ENCODE assay signal across 9 cellular contexts in the genomic region with DNA sequence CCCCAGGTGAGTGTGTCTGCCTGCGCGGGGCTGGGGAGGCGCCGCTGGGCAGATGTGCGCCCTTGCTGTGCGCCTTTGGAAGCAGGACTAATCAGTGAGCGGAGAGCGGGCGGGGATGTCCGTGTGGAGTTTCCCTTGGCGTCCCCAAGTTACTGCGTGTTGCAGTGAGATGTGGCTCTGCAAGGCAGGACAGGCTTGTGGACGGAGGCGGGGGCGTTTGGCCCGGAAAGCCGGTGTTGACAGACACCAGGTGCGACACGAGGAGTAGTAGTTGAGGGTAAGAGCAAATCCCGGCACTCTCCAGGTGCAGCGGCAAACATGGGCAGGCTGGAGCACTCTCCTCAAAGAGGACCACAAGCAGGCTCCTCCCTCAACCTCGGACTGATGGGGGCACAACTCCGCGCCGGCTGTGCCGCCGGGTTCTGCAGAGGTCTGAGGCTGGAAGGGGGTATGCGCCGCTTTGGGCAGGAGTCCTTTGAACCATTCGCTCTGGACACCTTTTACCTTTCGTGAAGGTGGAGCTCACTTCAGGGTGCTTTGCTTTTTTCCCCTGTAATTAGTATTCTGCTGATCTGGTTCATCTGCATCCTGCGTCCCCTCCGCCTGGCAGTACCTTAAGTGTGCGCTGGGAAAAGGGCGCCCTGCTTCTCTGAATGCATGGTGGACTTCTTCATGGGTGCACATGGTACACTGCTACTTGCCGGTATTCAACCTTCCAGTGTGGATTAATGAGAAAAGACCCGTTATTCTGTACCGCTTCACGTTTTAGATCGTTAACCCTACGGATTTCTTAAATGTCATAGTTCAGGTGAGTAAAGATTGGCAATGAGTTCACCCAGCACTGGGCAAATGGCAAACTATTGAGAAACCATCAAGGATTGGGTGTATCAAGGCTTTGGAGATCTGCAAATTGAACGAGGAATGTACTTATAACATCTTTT. TPM values are rescaled to one million over a fixed set of nuclear protein-coding genes. Genes with fewer than 3 reads are reported as not detected.
DNase-seq lines count a peak whose midpoint lies in the region; ATAC-seq lines count a peak whose summit lies in the region.
"Had no signal": no experiment of that assay in that cellular context is flagged by ENCODE, and none has a peak within 500 bp of the region (broad histone marks: within the 10 kb centered on the region; RNA-seq: fewer than 3 reads in every experiment).

No MANE protein-coding gene starts in this region.

- H3K36me3 ChIP-seq in HUES64 (ENCODE audit: insufficient read depth, low read length) (no peaks in the 10 kb centered on the region), NT2/D1 (ENCODE audit: insufficient read depth, insufficient read length, low read length) (no peaks in the 10 kb centered on the region)

- H3K27ac ChIP-seq in HUES64 (ENCODE audit: low read depth, low read length) = no peak overlapping the region

- H3K27me3 ChIP-seq in HUES64 (ENCODE audit: insufficient read depth, low read length) = peaks cover 62% of the 10 kb centered on the region
- H3K27me3 ChIP-seq in NT2/D1 (ENCODE audit: insufficient read depth, insufficient read length) = peaks cover 22% of the 10 kb centered on the region

- ATAC-seq in GM21447 (IDR thresholded peaks at IDR 0.05; ENCODE audit: unreplicated experiment) = no peak

- H3K4me1 ChIP-seq in HUES64 (ENCODE audit: insufficient read depth, low read length) (peaks cover 18% of the 10 kb centered on the region), NT2/D1 (ENCODE audit: insufficient read depth, insufficient read length) (no peaks in the 10 kb centered on the region)

- DNase-seq in NT2/D1 (ENCODE audit: low read depth, low spot score) (no peak), skeletal muscle cell (ENCODE audit: low read depth) (no peak), NOMO-1 treated with dmso at 0.1 percent for 144 hours (lab: John Stamatoyannopoulos, UW; ENCODE audit: unreplicated experiment) (no peak), mesenteric fat pad (ENCODE audit: low spot score) (no peak)
- no peak for DNase-seq in activated T-cell treated with anti-CD3 and anti-CD28 coated beads, Interleukin-2, amount 50 U/mL, for 1 hour
- DNase-seq: NCI-H187 had no signal

- H3K9me3 ChIP-seq in HUES64 (ENCODE audit: insufficient read depth, low read depth, low read length) (no peaks in the 10 kb centered on the region), NT2/D1 (ENCODE audit: insufficient read depth, low read length) (no peaks in the 10 kb centered on the region)

- 5% methylated on average over 42 of the region's 42 CpGs for WGBS in HUES64

- H3K4me3 ChIP-seq in HUES64 (ENCODE audit: low read length) = peak overlapping the region; percentile 81
- peak overlapping the region; percentile 73 for H3K4me3 ChIP-seq in NT2/D1 (ENCODE audit: insufficient read length, low read depth)
- peak overlapping the region; percentile 70 for H3K4me3 ChIP-seq in iPS-11a (ENCODE audit: low read depth, low read length)
- peak overlapping the region; percentile 24 for H3K4me3 ChIP-seq in skeletal muscle cell (ENCODE audit: low read depth, low read length)

- H3K9ac ChIP-seq in HUES64 (ENCODE audit: low read depth, low read length) (peak overlapping the region; percentile 25; the same call in 1 of the 2 replicates), NT2/D1 (ENCODE audit: insufficient read length, low read depth) (peak overlapping the region; percentile 74)

RNA-seq across cellular contexts. Expression of a gene that starts 0.6 kb away (rescaled TPM):
- polyA plus RNA-seq in HUES64 (2013, experiment 1 of 2) = 1.7 TPM
- 2.8 TPM for polyA plus RNA-seq in HUES64 (2013, experiment 2 of 2)
- not detected for total RNA-seq in mesenteric fat pad

Comparison
In these comparisons a context has a peak if more than half of its experiments do, and no peak if none do; other contexts are left out.
1. H3K4me3 ChIP-seq: peak in every context shown above with its lines; median percentile 81 in HUES64; 73 in NT2/D1; 70 in iPS-11a; 24 in skeletal muscle cell.